ENCODE assay signal across 8 cellular contexts in the genomic region with DNA sequence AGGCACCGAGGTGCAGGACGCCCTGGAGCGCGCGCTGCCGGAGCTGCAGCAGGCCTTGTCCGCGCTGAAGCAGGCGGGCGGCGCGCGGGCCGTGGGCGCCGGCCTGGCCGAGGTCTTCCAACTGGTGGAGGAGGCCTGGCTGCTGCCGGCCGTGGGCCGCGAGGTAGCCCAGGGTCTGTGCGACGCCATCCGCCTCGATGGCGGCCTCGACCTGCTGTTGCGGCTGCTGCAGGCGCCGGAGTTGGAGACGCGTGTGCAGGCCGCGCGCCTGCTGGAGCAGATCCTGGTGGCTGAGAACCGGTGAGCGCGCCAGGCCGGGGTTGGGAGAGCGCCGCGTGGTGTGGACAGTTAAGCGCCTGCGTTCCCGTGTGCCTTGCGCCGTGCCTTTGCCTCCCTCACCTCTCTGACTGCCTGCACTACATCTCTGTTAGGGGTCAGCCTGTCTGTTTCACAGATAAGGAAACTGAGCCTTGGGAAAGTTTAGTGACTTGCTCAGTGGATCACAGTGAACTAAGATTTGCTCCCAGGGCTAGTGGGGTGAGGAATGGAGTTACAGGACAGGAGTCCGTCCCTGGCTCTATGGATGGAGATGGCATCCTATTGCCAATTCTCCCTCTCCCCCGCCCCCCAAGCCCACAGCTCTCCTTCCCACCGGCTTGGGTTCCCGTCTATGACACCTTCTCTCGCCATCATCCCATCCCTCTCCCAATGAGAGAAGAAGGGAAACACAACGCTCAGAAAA. TPM values are rescaled to one million over a fixed set of nuclear protein-coding genes. Genes with fewer than 3 reads are reported as not detected.
A peak's percentile ranks its signal among the peaks of the same experiment; 100 is the strongest.
DNase-seq lines count a peak whose midpoint lies in the region; ATAC-seq, FAIRE-seq and TF ChIP-seq lines count a peak whose summit lies in the region.

No MANE protein-coding gene starts in this region.

- H3K79me2 ChIP-seq in endothelial cell of umbilical vein (ENCODE audit: control insufficient read depth, insufficient read depth, low read length) (no peaks in the 10 kb centered on the region), neural progenitor cell (ENCODE audit: low read depth) (no peaks in the 10 kb centered on the region)

- H4K20me1 ChIP-seq in endothelial cell of umbilical vein (replicated peaks; ENCODE audit: control insufficient read depth, extremely low read depth, insufficient read depth, low read length) (no peaks in the 10 kb centered on the region), neural progenitor cell (ENCODE audit: low read depth) (peaks cover 37% of the 10 kb centered on the region)

- no peaks in the 10 kb centered on the region for H3K36me3 ChIP-seq in endothelial cell of umbilical vein (ENCODE audit: control insufficient read depth in 2 of 2, extremely low read depth in 1 of 2, insufficient read depth in 2 of 2, low read length in 2 of 2)
- H3K36me3 ChIP-seq in neural progenitor cell: no peaks in the 10 kb centered on the region

- peak overlapping the region; percentile 45 for H2AFZ ChIP-seq in endothelial cell of umbilical vein (ENCODE audit: low read depth, low read length)
- H2AFZ ChIP-seq in neural progenitor cell (replicated peaks): peak overlapping the region; percentile 94

- intact Hi-C loops in endothelial cell of umbilical vein (cut with micrococcal nuclease): no loop called here

- TF ChIP-seq CTCF in endothelial cell of umbilical vein (IDR thresholded peaks at IDR 0.05; ENCODE audit: extremely low read depth in 1 of 2, insufficient read depth in 1 of 2, low read depth in 1 of 2, low read length in 2 of 2): no peak
- TF ChIP-seq CTCF in neural progenitor cell (IDR thresholded peaks at IDR 0.05): no peak

- H3K36me3 Mint-ChIP-seq in T-cell: peaks cover 3% of the 10 kb centered on the region
- H3K36me3 Mint-ChIP-seq in neural progenitor cell: peaks cover 8% of the 10 kb centered on the region

- CTCF ChIA-PET in T-cell (lab: Charles Lee): no interaction called here
- CTCF ChIA-PET in endothelial cell of umbilical vein (lab: Charles Lee): interaction anchor here (6.7 kb wide), 1 partner anchor 44 kb away, joined by 36 read pairs; no protein-coding TSS in a partner anchor

- peaks cover 17 to 22% (median 21%) of the 10 kb centered on the region in 3 donors for H3K4me1 Mint-ChIP-seq in T-cell
- peaks cover 32% of the 10 kb centered on the region for H3K4me1 Mint-ChIP-seq in neural progenitor cell

- H3K4me1 ChIP-seq in endothelial cell of umbilical vein (ENCODE audit: control insufficient read depth, extremely low read depth, insufficient read depth, low read length): peaks cover 13% of the 10 kb centered on the region
- peaks cover 13% of the 10 kb centered on the region for H3K4me1 ChIP-seq in neural progenitor cell

- H3K27me3 Mint-ChIP-seq in T-cell: no peaks in the 10 kb centered on the region
- H3K27me3 Mint-ChIP-seq in neural progenitor cell (ENCODE audit: insufficient read depth, low read depth): peaks cover 7% of the 10 kb centered on the region

- TF ChIP-seq POLR2A in endothelial cell of umbilical vein (IDR thresholded peaks at IDR 0.05; ENCODE audit: low read depth, low read length): no peak

- H3K27me3 ChIP-seq in endothelial cell of umbilical vein (ENCODE audit: control insufficient read depth in 2 of 2, insufficient read depth in 2 of 2, low read length in 2 of 2): no peaks in the 10 kb centered on the region
- peaks cover 40% of the 10 kb centered on the region for H3K27me3 ChIP-seq in neural progenitor cell

- H3K27ac ChIP-seq in endothelial cell of umbilical vein (ENCODE audit: insufficient read depth, low read depth, low read length) (no peak overlapping the region), neural progenitor cell (no peak overlapping the region)

- POLR2A ChIA-PET in T-cell (lab: Charles Lee): interaction anchor here in 1 of 2 donors (0.7 kb wide), 1 partner anchor 1947 kb away, joined by 3 read pairs; no protein-coding TSS in a partner anchor
- POLR2A ChIA-PET in endothelial cell of umbilical vein (lab: Charles Lee): no interaction called here

- H3K27ac Mint-ChIP-seq in T-cell (peak overlapping the region; percentile 48 to 74), neural progenitor cell (no peak overlapping the region)

- peaks cover 39% of the 10 kb centered on the region for H3F3A ChIP-seq in neural progenitor cell (ENCODE audit: low read depth)

- DNase-seq in NCI-H1105 treated with DMSO at 0.1 percent for 48 hours (lab: John Stamatoyannopoulos, UW) (peak; percentile 22), NCI-H1105 (lab: John Stamatoyannopoulos, UW) (no peak), T-cell (no peak), endothelial cell of umbilical vein (ENCODE audit: low read depth, low spot score) (peak; percentile 42), neural progenitor cell (ENCODE audit: low spot score) (peak; percentile 62)
- no peak for DNase-seq in activated CD8-positive, alpha-beta memory T cell treated with anti-CD3 and anti-CD28 coated beads, Interleukin-2, amount 50 U/mL, for 4 hours

- no peaks in the 10 kb centered on the region for H3K9me1 ChIP-seq in endothelial cell of umbilical vein (replicated peaks; ENCODE audit: control insufficient read depth, extremely low read depth, insufficient read depth, low read length)

- no peak for FAIRE-seq in endothelial cell of umbilical vein (lab: Jason Lieb, UNC)

- H3K4me2 ChIP-seq in endothelial cell of umbilical vein (ENCODE audit: insufficient read depth, low read length): peak overlapping the region; percentile 80
- peak overlapping the region; percentile 96 for H3K4me2 ChIP-seq in neural progenitor cell

- H3K9ac ChIP-seq in endothelial cell of umbilical vein (replicated peaks; ENCODE audit: extremely low read depth, insufficient read depth, low read length) (no peak overlapping the region), neural progenitor cell (no peak overlapping the region)

- ATAC-seq in HG02571 (IDR thresholded peaks at IDR 0.05; ENCODE audit: unreplicated experiment) (peak; percentile 9), T-cell (replicated peaks in 1 of 4) (peak in 2 of 4 experiments; percentile 3 to 6), HG02973 (IDR thresholded peaks at IDR 0.05; ENCODE audit: unreplicated experiment) (no peak)

- H3K4me3 ChIP-seq in endothelial cell of umbilical vein (replicated peaks in 1 of 3; ENCODE audit: insufficient read depth in 1 of 3, low read depth in 1 of 3, low read length in 3 of 3) (peak overlapping the region in 2 of 3 experiments; percentile 35 to 52), neural progenitor cell (peak overlapping the region; percentile 66)

- dilution Hi-C loops in endothelial cell of umbilical vein (cut with MboI; ENCODE audit: extremely low pct_ligation_motif_present, low sequenced_read_pairs): no loop called here

- H3K4me3 Mint-ChIP-seq in T-cell (peak overlapping the region; percentile 69 to 97 (median 77)), neural progenitor cell (peak overlapping the region; percentile 88)

- H3K9me3 Mint-ChIP-seq in T-cell (no peaks in the 10 kb centered on the region), neural progenitor cell (no peaks in the 10 kb centered on the region)

- BruUV-seq in endothelial cell of umbilical vein (replicated peaks; lab: Mats Ljungman, UMichigan): no TSS peak

- H3K9me3 ChIP-seq in endothelial cell of umbilical vein (replicated peaks; ENCODE audit: control insufficient read depth, insufficient read depth, low read length): no peaks in the 10 kb centered on the region
- no peaks in the 10 kb centered on the region for H3K9me3 ChIP-seq in neural progenitor cell (ENCODE audit: low read depth)

RNA-seq across cellular contexts. Expression of a gene that starts 0.9 kb away (rescaled TPM):
- total RNA-seq in T-cell (10 to 100 TPM; 26.0 to 42.3 (median 37.9) TPM), endothelial cell of umbilical vein (4.6 and 7.0 TPM in 2 replicates), neural progenitor cell (ENCODE audit: low replicate concordance) (3.1 and 5.5 TPM in 2 replicates)
- polyA plus RNA-seq in endothelial cell of umbilical vein: 5.6 and 7.0 TPM in 2 replicates
- polyA plus RNA-seq in endothelial cell of umbilical vein (2011; cell fraction: cytosol; rRNA removed): 5.0 and 5.3 TPM in 2 replicates
- 15.8 and 17.6 TPM in 2 replicates for polyA plus RNA-seq in endothelial cell of umbilical vein (2011; cell fraction: nucleus; rRNA removed)
- 3.9 and 5.7 TPM in 2 replicates for polyA plus RNA-seq in endothelial cell of umbilical vein (2012)
- 9.7 and 14.9 TPM in 2 replicates for polyA minus RNA-seq in endothelial cell of umbilical vein
- 4.3 TPM for polyA minus RNA-seq in endothelial cell of umbilical vein (2011; cell fraction: cytosol; rRNA and poly(A)+ RNA removed)
- polyA minus RNA-seq in endothelial cell of umbilical vein (2011; cell fraction: nucleus; rRNA and poly(A)+ RNA removed): 7.5 and 9.3 TPM in 2 replicates

RNA-seq across cellular contexts. Expression of a gene that starts 2.3 kb away (rescaled TPM):
- 1 to 10 TPM in 3 of 5 donors, under 1 TPM in 2; 0.50 to 1.9 (median 1.2) TPM for total RNA-seq in T-cell
- not detected in 2 replicates for total RNA-seq in endothelial cell of umbilical vein
- 0.68 and 1.1 TPM in 2 replicates for polyA plus RNA-seq in endothelial cell of umbilical vein
- polyA plus RNA-seq in endothelial cell of umbilical vein (2011; cell fraction: cytosol; rRNA removed): 0.26 and 0.55 TPM in 2 replicates
- polyA plus RNA-seq in endothelial cell of umbilical vein (2011; cell fraction: nucleus; rRNA removed): 0.68 and 0.77 TPM in 2 replicates
- polyA plus RNA-seq in endothelial cell of umbilical vein (2012): 0.31 and 0.40 TPM in 2 replicates
- 0.34 TPM in 1 of 2 replicates, not detected in the other for polyA minus RNA-seq in endothelial cell of umbilical vein
- polyA minus RNA-seq in endothelial cell of umbilical vein (2011; cell fraction: cytosol; rRNA and poly(A)+ RNA removed): 16.3 TPM
- polyA minus RNA-seq in endothelial cell of umbilical vein (2011; cell fraction: nucleus; rRNA and poly(A)+ RNA removed): 0.34 TPM in 1 of 2 replicates, not detected in the other
- total RNA-seq in neural progenitor cell (ENCODE audit: low replicate concordance): 0.25 and 1.2 TPM in 2 replicates

RNA-seq across cellular contexts. Expression of a gene that starts 7.4 kb away (rescaled TPM):
- total RNA-seq in T-cell (not detected), endothelial cell of umbilical vein (not detected in 2 replicates), neural progenitor cell (ENCODE audit: low replicate concordance) (not detected in 2 replicates)
- not detected in 2 replicates for polyA plus RNA-seq in endothelial cell of umbilical vein
- not detected in 2 replicates for polyA plus RNA-seq in endothelial cell of umbilical vein (2011; cell fraction: cytosol; rRNA removed)
- not detected in 2 replicates for polyA plus RNA-seq in endothelial cell of umbilical vein (2011; cell fraction: nucleus; rRNA removed)
- polyA plus RNA-seq in endothelial cell of umbilical vein (2012): not detected in 2 replicates
- not detected in 2 replicates for polyA minus RNA-seq in endothelial cell of umbilical vein
- not detected for polyA minus RNA-seq in endothelial cell of umbilical vein (2011; cell fraction: cytosol; rRNA and poly(A)+ RNA removed)
- polyA minus RNA-seq in endothelial cell of umbilical vein (2011; cell fraction: nucleus; rRNA and poly(A)+ RNA removed): not detected in 2 replicates

RNA-seq across cellular contexts. Expression of a gene that starts 15.0 kb away (rescaled TPM):
- 10 to 100 TPM; 29.2 to 38.7 (median 33.2) TPM for total RNA-seq in T-cell
- 81.0 and 85.2 TPM in 2 replicates for total RNA-seq in endothelial cell of umbilical vein
- polyA plus RNA-seq in endothelial cell of umbilical vein: 82.6 and 90.3 TPM in 2 replicates
- 82.3 and 91.8 TPM in 2 replicates for polyA plus RNA-seq in endothelial cell of umbilical vein (2011; cell fraction: cytosol; rRNA removed)
- 47.2 and 50.1 TPM in 2 replicates for polyA plus RNA-seq in endothelial cell of umbilical vein (2011; cell fraction: nucleus; rRNA removed)
- polyA plus RNA-seq in endothelial cell of umbilical vein (2012): 95.9 and 115 TPM in 2 replicates
- polyA minus RNA-seq in endothelial cell of umbilical vein: 77.3 and 80.7 TPM in 2 replicates
- polyA minus RNA-seq in endothelial cell of umbilical vein (2011; cell fraction: cytosol; rRNA and poly(A)+ RNA removed): 86.2 TPM
- polyA minus RNA-seq in endothelial cell of umbilical vein (2011; cell fraction: nucleus; rRNA and poly(A)+ RNA removed): 16.5 and 17.9 TPM in 2 replicates
- total RNA-seq in neural progenitor cell (ENCODE audit: low replicate concordance): 44.6 and 65.0 TPM in 2 replicates

RNA-seq across cellular contexts. Expression of a gene that starts 33.6 kb away (rescaled TPM):
- total RNA-seq in T-cell (1 to 10 TPM in 4 of 5 donors, under 1 TPM in 1; 0.93 to 2.7 (median 2.5) TPM), endothelial cell of umbilical vein (1.8 and 4.1 TPM in 2 replicates), neural progenitor cell (ENCODE audit: low replicate concordance) (2.4 TPM in 2 replicates)
- polyA plus RNA-seq in endothelial cell of umbilical vein: 2.2 and 2.6 TPM in 2 replicates
- 1.7 and 2.0 TPM in 2 replicates for polyA plus RNA-seq in endothelial cell of umbilical vein (2011; cell fraction: cytosol; rRNA removed)
- 1.4 and 2.9 TPM in 2 replicates for polyA plus RNA-seq in endothelial cell of umbilical vein (2011; cell fraction: nucleus; rRNA removed)
- polyA plus RNA-seq in endothelial cell of umbilical vein (2012): 3.9 and 4.2 TPM in 2 replicates
- 3.9 and 4.3 TPM in 2 replicates for polyA minus RNA-seq in endothelial cell of umbilical vein
- polyA minus RNA-seq in endothelial cell of umbilical vein (2011; cell fraction: cytosol; rRNA and poly(A)+ RNA removed): 15.4 TPM
- 1.3 and 3.6 TPM in 2 replicates for polyA minus RNA-seq in endothelial cell of umbilical vein (2011; cell fraction: nucleus; rRNA and poly(A)+ RNA removed)

Comparison
In these comparisons a context has a peak if more than half of its experiments do, and no peak if none do; other contexts are left out.
1. DNase-seq: peak in NCI-H1105 treated with DMSO at 0.1 percent for 48 hours (single experiment), endothelial cell of umbilical vein (single experiment) and neural progenitor cell (single experiment); none in NCI-H1105 (single experiment), T-cell (0 of 34) and activated CD8-positive, alpha-beta memory T cell treated with anti-CD3 and anti-CD28 coated beads, Interleukin-2, amount 50 U/mL, for 4 hours (single experiment).